Comparison of ENCODE assay signal across 2 cellular contexts in genomic region chr18:55317832-55318231, GRCh38.
A peak's percentile ranks its signal among the peaks of the same experiment; 100 is the strongest.
TF ChIP-seq lines count a peak whose summit lies in the region.

No MANE protein-coding gene starts in this region.

TF ChIP-seq in HEK293, 187 proteins besides CTCF, POLR2A, EP300 and RAD21 (continued from another document and continues in another):
- no peak for TF ChIP-seq ZNF449 (tag by site-specific recombination; IDR thresholded peaks at IDR 0.05)
- TF ChIP-seq PRDM4 (tag by site-specific recombination; IDR thresholded peaks at IDR 0.05), result no peak
- TF ChIP-seq ZNF48 (tag by site-specific recombination; IDR thresholded peaks at IDR 0.05), result no peak
- no peak for TF ChIP-seq IKZF3 (tag by site-specific recombination; IDR thresholded peaks at IDR 0.05)
- TF ChIP-seq ZNF112 (tag by site-specific recombination; IDR thresholded peaks at IDR 0.05), result no peak
- no peak for TF ChIP-seq ZNF426 (tag by site-specific recombination; IDR thresholded peaks at IDR 0.05)
- TF ChIP-seq ZNF585B (tag by site-specific recombination; IDR thresholded peaks at IDR 0.05), result no peak
- TF ChIP-seq ZNF792 (tag by site-specific recombination; IDR thresholded peaks at IDR 0.05), result no peak
- TF ChIP-seq ZSCAN4 (tag by site-specific recombination; IDR thresholded peaks at IDR 0.05), result 0 out of 2 replicates have a peak, but pooled peaks have one; percentile 22
- TF ChIP-seq ZNF843 (tag by site-specific recombination; IDR thresholded peaks at IDR 0.05), result 0 out of 2 replicates have a peak, but pooled peaks have one; percentile 22
- TF ChIP-seq PRDM6 (tag by site-specific recombination; IDR thresholded peaks at IDR 0.05), result peak; percentile 84
- TF ChIP-seq ZBTB11 (tag by site-specific recombination; conservative IDR thresholded peaks at IDR 0.05; ENCODE audit: low read depth), result 0 out of 2 replicates have a peak, but pooled peaks have one; percentile 5
- TF ChIP-seq BCL11A (tag by site-specific recombination; IDR thresholded peaks at IDR 0.05; ENCODE audit: low read depth), result no peak

TF ChIP-seq in GM12878, 131 proteins besides CTCF, POLR2A, EP300 and RAD21 (continued from another document):
- TF ChIP-seq E2F4 (IDR thresholded peaks at IDR 0.05; ENCODE audit: low read depth, low read length), result no peak
- no peak for TF ChIP-seq NFXL1 (IDR thresholded peaks at IDR 0.05; ENCODE audit: borderline replicate concordance)
- TF ChIP-seq ZBTB11 (CRISPR knock-in tag; IDR thresholded peaks at IDR 0.05), result no peak
- TF ChIP-seq RCOR1 (conservative IDR thresholded peaks at IDR 0.05; ENCODE audit: low read depth, low read length), result no peak
- no peak for TF ChIP-seq HDAC2 (IDR thresholded peaks at IDR 0.05)
- no peak for TF ChIP-seq KDM1A (IDR thresholded peaks at IDR 0.05; ENCODE audit: borderline replicate concordance)
- TF ChIP-seq ATF2 (IDR thresholded peaks at IDR 0.05; ENCODE audit: low read length), result 0 out of 2 replicates have a peak, but pooled peaks have one; percentile 13
